In the genomic region with DNA sequence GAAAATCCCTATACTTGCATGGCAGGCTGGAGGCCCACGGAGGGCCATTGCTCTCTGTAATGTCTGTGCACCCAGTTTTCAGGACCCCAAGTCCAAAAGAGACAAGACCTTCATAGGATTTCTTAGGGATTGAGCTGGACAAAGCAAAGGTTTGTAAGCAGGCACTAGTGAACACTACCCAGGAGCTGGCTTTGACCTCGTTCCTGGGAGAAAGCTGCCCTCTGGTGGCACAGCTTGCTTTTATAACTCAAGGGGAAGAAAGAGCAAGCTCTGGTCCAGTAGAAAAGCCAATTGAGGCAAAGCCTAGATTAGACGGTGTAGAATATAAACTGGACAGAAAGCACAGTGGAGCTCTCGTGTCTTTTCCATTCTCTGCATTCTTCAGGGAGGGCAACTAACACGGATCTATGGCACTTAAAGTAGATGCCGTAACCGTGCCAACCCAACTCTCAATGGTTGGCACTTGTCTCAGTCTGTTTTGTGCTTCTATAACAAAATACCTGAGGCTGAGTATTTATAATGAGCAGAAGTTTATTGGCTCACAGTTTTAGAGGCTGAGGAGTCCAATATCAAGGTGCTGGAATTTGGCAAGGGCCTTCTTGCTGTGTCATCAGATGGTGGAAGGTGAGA, we compare ENCODE assay signal across 8 cellular contexts. TPM values are rescaled to one million over a fixed set of nuclear protein-coding genes. Genes with fewer than 3 reads are reported as not detected.
DNase-seq lines count a peak whose midpoint lies in the region; ATAC-seq, FAIRE-seq and TF ChIP-seq lines count a peak whose summit lies in the region.

No MANE protein-coding gene starts in this region.

- peak; percentile 38 to 62 (median 57) for TF ChIP-seq CTCF in ascending aorta (IDR thresholded peaks at IDR 0.05)

- H3K4me3 ChIP-seq in H7 (ENCODE audit: insufficient read depth, low read depth, low read length) (no peak overlapping the region), ascending aorta (no peak overlapping the region), right cardiac atrium (ENCODE audit: low read length) (no peak overlapping the region), small intestine (ENCODE audit: low read depth in 1 of 2, low read length in 2 of 2) (no peak overlapping the region)

- ATAC-seq in right cardiac atrium (peak; percentile 68 to 71), HG03196 (IDR thresholded peaks at IDR 0.05; ENCODE audit: unreplicated experiment) (no peak)

- no peak for FAIRE-seq in small intestine (lab: Jason Lieb, UNC)

- intact Hi-C loops in ascending aorta (cut with DNase I): loop anchor here (1.0 to 5.0 kb wide), 3 partner anchors 47 to 354 kb away; no protein-coding TSS in a partner anchor
- intact Hi-C loops in right cardiac atrium (cut with DNase I): loop anchor here (1.0 to 5.0 kb wide), 5 partner anchors 46 to 154 kb away; no protein-coding TSS in a partner anchor

- H3K4me1 ChIP-seq in ascending aorta (no peaks in the 10 kb centered on the region), right cardiac atrium (ENCODE audit: control insufficient read depth, insufficient read depth, low read length) (no peaks in the 10 kb centered on the region), small intestine (ENCODE audit: control insufficient read depth in 2 of 2, insufficient read depth in 1 of 2, low read depth in 1 of 2, low read length in 1 of 2) (no peaks in the 10 kb centered on the region)

- WGBS in right cardiac atrium: 40% methylated on average over 7 of the region's 7 CpGs
- WGBS in small intestine, 3 donors: 29 to 39% (median 33%) methylated on average over 7 of the region's 7 CpGs

- no peaks in the 10 kb centered on the region for H3K27me3 ChIP-seq in H7 (ENCODE audit: control insufficient read depth, insufficient read depth, low read length)
- H3K27me3 ChIP-seq in ascending aorta: no peaks in the 10 kb centered on the region
- no peaks in the 10 kb centered on the region for H3K27me3 ChIP-seq in right cardiac atrium (ENCODE audit: control insufficient read depth, insufficient read depth)
- no peaks in the 10 kb centered on the region for H3K27me3 ChIP-seq in small intestine (ENCODE audit: control insufficient read depth in 2 of 2, insufficient read depth in 2 of 2, low read length in 2 of 2)

- H3K27ac ChIP-seq in ascending aorta (no peak overlapping the region), right cardiac atrium (ENCODE audit: low read length) (no peak overlapping the region), small intestine (ENCODE audit: low read depth in 1 of 2, low read length in 1 of 2) (no peak overlapping the region)

- H3K9me3 ChIP-seq in ascending aorta: no peaks in the 10 kb centered on the region
- H3K9me3 ChIP-seq in right cardiac atrium (ENCODE audit: control insufficient read depth, low read length): no peaks in the 10 kb centered on the region
- no peaks in the 10 kb centered on the region for H3K9me3 ChIP-seq in small intestine (ENCODE audit: control insufficient read depth, low read depth)

- H3K36me3 ChIP-seq in H7 (replicated peaks; ENCODE audit: control insufficient read depth, insufficient read depth, low read length) (no peaks in the 10 kb centered on the region), ascending aorta (no peaks in the 10 kb centered on the region), small intestine (ENCODE audit: control insufficient read depth in 2 of 2, insufficient read depth in 2 of 2, low read length in 2 of 2) (no peaks in the 10 kb centered on the region)

- DNase-seq in NCI-H1417 (lab: John Stamatoyannopoulos, UW): peak; percentile 22 to 64 (median 25)
- DNase-seq in NCI-H1417 treated with DMSO at 0.1 percent for 48 hours (lab: John Stamatoyannopoulos, UW): no peak
- DNase-seq in H7: peak; percentile 82
- DNase-seq in NCI-H2196 (lab: John Stamatoyannopoulos, UW; ENCODE audit: unreplicated experiment): peak; percentile 60
- peak in 1 of 2 donors; percentile 69 for DNase-seq in ascending aorta (ENCODE audit: low spot score in 2 of 2)
- peak; percentile 59 to 83 (median 80) for DNase-seq in right cardiac atrium
- peak; percentile 86 for DNase-seq in small intestine

RNA-seq across cellular contexts. Expression of a gene that starts 7.9 kb away (rescaled TPM):
- total RNA-seq in H7 (2014; rRNA removed; shearing (Covaris generic)): 2.1 and 2.2 TPM in 2 replicates
- total RNA-seq in ascending aorta (0.43 TPM), right cardiac atrium (not detected)
- polyA plus RNA-seq in right cardiac atrium (0.11 TPM), small intestine (1 to 10 TPM; 2.2 to 8.4 (median 3.4) TPM)
